12 cellular contexts compared by ENCODE assay signal in the genomic region with DNA sequence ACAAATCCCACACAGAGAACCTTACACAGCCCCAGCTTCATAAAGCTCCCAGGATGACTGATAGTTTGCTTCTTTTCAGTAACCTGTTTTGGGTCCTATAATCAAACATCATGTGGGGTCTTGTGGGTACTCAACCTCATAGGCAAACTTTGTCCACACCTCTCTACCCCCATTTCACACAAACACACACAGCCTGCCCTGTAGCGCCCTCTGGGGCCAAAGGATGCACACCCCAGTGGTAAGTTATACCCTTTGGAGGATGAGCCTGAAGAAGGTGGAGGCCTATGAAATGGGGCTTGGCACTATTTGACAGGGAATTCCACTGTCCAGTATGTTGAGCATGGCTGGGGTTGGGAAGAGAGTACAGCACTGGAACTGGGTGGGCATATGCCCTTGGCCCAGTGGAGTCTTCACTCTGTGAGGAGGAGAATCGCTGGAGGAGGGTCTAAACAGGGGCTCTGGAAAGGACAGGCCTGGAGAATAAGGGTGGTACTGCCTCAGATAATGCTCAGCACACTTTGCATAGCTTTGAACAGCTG. TPM values are rescaled to one million over a fixed set of nuclear protein-coding genes. Genes with fewer than 3 reads are reported as not detected.
A peak's percentile ranks its signal among the peaks of the same experiment; 100 is the strongest.
DNase-seq lines count a peak whose midpoint lies in the region; ATAC-seq and TF ChIP-seq lines count a peak whose summit lies in the region.
"Had no signal": no experiment of that assay in that cellular context is flagged by ENCODE, and none has a peak within 500 bp of the region (broad histone marks: within the 10 kb centered on the region; RNA-seq: fewer than 3 reads in every experiment).

No MANE protein-coding gene starts in this region.

- no peak overlapping the region for H3K27ac ChIP-seq in cardiac muscle cell
- H3K27ac ChIP-seq in right cardiac atrium (ENCODE audit: low read length): no peak overlapping the region
- H3K27ac ChIP-seq: SJSA1 had no signal

- DNase-seq in cardiac muscle cell (ENCODE audit: low read depth in 1 of 2, low spot score in 1 of 2): peak in 1 of 2 donors; percentile 10
- DNase-seq in right cardiac atrium: no peak
- DNase-seq in LHCN-M2 (ENCODE audit: low read depth): peak; percentile 27
- peak; percentile 3 for DNase-seq in fibroblast of mammary gland (ENCODE audit: low read depth)
- peak; percentile 35 for DNase-seq in stimulated activated naive CD8-positive, alpha-beta T cell treated with anti-CD3 and anti-CD28 coated beads, Interleukin-15, Interleukin-2, amounts not matched to agents 100 U/mL and 50 U/mL, for 24 hours
- no peak for DNase-seq in activated CD8-positive, alpha-beta memory T cell treated with anti-CD3 and anti-CD28 coated beads for 24 hours
- DNase-seq in glomerular visceral epithelial cell (ENCODE audit: extremely low spot score): no peak
- DNase-seq in activated gamma-delta T cell treated with Interleukin-2 at 50 U/mL for 16 hours: no peak
- DNase-seq: immature natural killer cell, Kasumi-1, small intestine had no signal

- H3K9me3 ChIP-seq in cardiac muscle cell (ENCODE audit: low read depth) (no peaks in the 10 kb centered on the region), right cardiac atrium (ENCODE audit: control insufficient read depth, low read length) (no peaks in the 10 kb centered on the region)
- H3K9me3 ChIP-seq: SJSA1 had no signal

- 81% methylated on average over 2 of the region's 2 CpGs for WGBS in right cardiac atrium

- TF ChIP-seq CTCF in cardiac muscle cell (IDR thresholded peaks at IDR 0.05; ENCODE audit: low read depth, low read length) (peak; percentile 42), fibroblast of mammary gland (conservative IDR thresholded peaks at IDR 0.05; ENCODE audit: control insufficient read depth, insufficient read depth, low read depth, low read length) (peak; percentile 44)

- H3K4me3 ChIP-seq in cardiac muscle cell (no peak overlapping the region), right cardiac atrium (ENCODE audit: low read length) (no peak overlapping the region), fibroblast of mammary gland (ENCODE audit: control insufficient read depth, low read depth, low read length) (no peak overlapping the region)
- H3K4me3 ChIP-seq: SJSA1 had no signal

- intact Hi-C loops in right cardiac atrium (cut with DNase I): no loop called here

- H3K36me3 ChIP-seq in cardiac muscle cell: no peaks in the 10 kb centered on the region
- H3K36me3 ChIP-seq: SJSA1 had no signal

- no peak for ATAC-seq in right cardiac atrium
- ATAC-seq in stimulated activated naive CD8-positive, alpha-beta T cell treated with anti-CD3 and anti-CD28 coated beads, Interleukin-15, Interleukin-2, amounts not matched to agents 100 U/mL and 50 U/mL, for 24 hours: no peak

- H3K27me3 ChIP-seq in cardiac muscle cell (no peaks in the 10 kb centered on the region), right cardiac atrium (ENCODE audit: control insufficient read depth, insufficient read depth) (no peaks in the 10 kb centered on the region)
- H3K27me3 ChIP-seq: SJSA1 had no signal

- H3K4me1 ChIP-seq in cardiac muscle cell (ENCODE audit: low read depth): no peaks in the 10 kb centered on the region
- no peaks in the 10 kb centered on the region for H3K4me1 ChIP-seq in right cardiac atrium (ENCODE audit: control insufficient read depth, insufficient read depth, low read length)
- H3K4me1 ChIP-seq: SJSA1 had no signal

RNA-seq across cellular contexts. Expression of a gene that starts 30.5 kb away (rescaled TPM):
- total RNA-seq in cardiac muscle cell: 3.9 and 8.4 TPM in 2 replicates
- 2.5 and 3.5 TPM in 2 replicates for polyA plus RNA-seq in cardiac muscle cell
- total RNA-seq in right cardiac atrium: under 1 TPM; 0.22 to 0.77 (median 0.51) TPM
- polyA plus RNA-seq in right cardiac atrium: 0.29 TPM
- 21.3 and 23.0 TPM in 2 replicates for total RNA-seq in LHCN-M2 (2014; rRNA removed)
- 0.46 TPM for polyA plus RNA-seq in LHCN-M2 (2012)
- polyA plus RNA-seq: immature natural killer cell had no signal

Comparison
In these comparisons a context has a peak if more than half of its experiments do, and no peak if none do; other contexts are left out.
1. DNase-seq: peak in LHCN-M2 (single experiment), fibroblast of mammary gland (single experiment) and stimulated activated naive CD8-positive, alpha-beta T cell treated with anti-CD3 and anti-CD28 coated beads, Interleukin-15, Interleukin-2, amounts not matched to agents 100 U/mL and 50 U/mL, for 24 hours (single experiment); none in right cardiac atrium (0 of 3), activated CD8-positive, alpha-beta memory T cell treated with anti-CD3 and anti-CD28 coated beads for 24 hours (single experiment), glomerular visceral epithelial cell (single experiment) and activated gamma-delta T cell treated with Interleukin-2 at 50 U/mL for 16 hours (single experiment).